In the genomic region with DNA sequence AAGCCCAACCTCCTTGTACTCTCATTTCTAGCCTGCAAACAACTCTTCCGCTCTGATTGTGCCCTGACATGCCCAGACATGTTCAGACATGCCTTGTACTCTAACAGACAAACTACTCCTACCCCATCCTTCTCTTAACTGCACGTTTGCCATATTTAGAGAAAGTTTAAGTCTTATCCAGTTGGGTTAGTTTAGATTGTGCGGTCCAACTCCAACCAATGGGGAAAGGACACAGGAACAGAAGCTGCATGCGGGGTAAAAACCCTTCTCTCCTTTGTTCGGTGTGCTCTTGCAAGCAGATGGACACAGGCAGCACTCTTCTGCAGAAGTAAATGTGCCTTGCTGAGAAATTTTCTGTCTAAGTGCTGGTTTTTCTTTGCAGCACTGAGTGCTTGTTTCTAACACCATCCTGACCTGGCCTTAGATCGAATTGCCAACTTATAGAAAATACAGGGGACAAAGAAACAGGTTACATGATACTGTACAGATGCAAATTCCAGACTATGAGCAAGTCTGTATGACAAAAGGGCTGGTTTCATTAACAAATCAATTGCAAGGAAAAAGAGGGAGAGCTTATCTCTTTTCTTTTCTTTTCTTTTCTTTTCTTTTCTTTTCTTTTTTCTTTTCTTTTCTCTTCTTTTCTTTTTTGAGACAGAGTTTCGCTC, we compare ENCODE assay signal across 15 cellular contexts. TPM values are rescaled to one million over a fixed set of nuclear protein-coding genes. Genes with fewer than 3 reads are reported as not detected.
DNase-seq lines count a peak whose midpoint lies in the region; ATAC-seq and TF ChIP-seq lines count a peak whose summit lies in the region.
"Had no signal": no experiment of that assay in that cellular context is flagged by ENCODE, and none has a peak within 500 bp of the region (broad histone marks: within the 10 kb centered on the region; RNA-seq: fewer than 3 reads in every experiment).

No MANE protein-coding gene starts in this region.

- WGBS in hepatocyte (ENCODE audit: low lambda C conversion rate, missing lambda C conversion rate) = 84% methylated on average over 7 of the region's 7 CpGs

- peak overlapping the region; percentile 52 for H3K27ac ChIP-seq in hepatocyte
- H3K27ac ChIP-seq: colonic mucosa, transverse colon had no signal

- CTCF ChIA-PET in activated B cell treated with CpG ODN at 0.5 μM for 24 hours (lab: Charles Lee) = interaction anchor here (0.6 kb wide), 1 partner anchor 8 kb away, joined by 3 read pairs; no protein-coding TSS in a partner anchor

- H2AFZ ChIP-seq in hepatocyte = no peak overlapping the region

- H3K4me2 ChIP-seq in hepatocyte = no peak overlapping the region

- DNase-seq in DMS53 (lab: John Stamatoyannopoulos, UW) (peak; percentile 29), DMS53 treated with DMSO at 0.1 percent for 48 hours (lab: John Stamatoyannopoulos, UW; ENCODE audit: unreplicated experiment) (no peak), HFFc6 (no peak), activated B cell treated with CpG ODN at 0.5 μM for 24 hours (no peak), hepatocyte (ENCODE audit: low spot score) (no peak), T1000 (lab: John Stamatoyannopoulos, UW) (no peak)
- DNase-seq: 8988T; activated CD4-positive, alpha-beta T cell treated with anti-CD3 and anti-CD28 coated beads for 4 hours; Calu3; colonic mucosa; MM.1S; SW 1271; transverse colon had no signal

- no peaks in the 10 kb centered on the region for H4K20me1 ChIP-seq in hepatocyte (ENCODE audit: insufficient read depth, poor library complexity, severe bottlenecking)

- H3K27me3 Mint-ChIP-seq in HFFc6 (ENCODE audit: insufficient read depth) (peaks cover 7% of the 10 kb centered on the region), activated B cell treated with CpG ODN at 0.5 μM for 24 hours (no peaks in the 10 kb centered on the region)

- no peaks in the 10 kb centered on the region for H3K4me1 ChIP-seq in hepatocyte (ENCODE audit: insufficient read depth)
- H3K4me1 ChIP-seq: colonic mucosa had no signal

- H3K36me3 ChIP-seq in hepatocyte (replicated peaks; ENCODE audit: insufficient read depth, low read depth) = no peaks in the 10 kb centered on the region
- H3K36me3 ChIP-seq: colonic mucosa, transverse colon had no signal

- H3K4me3 Mint-ChIP-seq in HFFc6 = no peak overlapping the region
- H3K4me3 Mint-ChIP-seq in activated B cell treated with CpG ODN at 0.5 μM for 24 hours = no peak overlapping the region

- no peaks in the 10 kb centered on the region for H3K27me3 ChIP-seq in hepatocyte
- H3K27me3 ChIP-seq: colonic mucosa, transverse colon had no signal

- H3K9me3 Mint-ChIP-seq in HFFc6 (peaks cover 40% of the 10 kb centered on the region), activated B cell treated with CpG ODN at 0.5 μM for 24 hours (peaks cover 16% of the 10 kb centered on the region)

- H3K9me2 ChIP-seq in hepatocyte (replicated peaks; ENCODE audit: insufficient read depth) = no peaks in the 10 kb centered on the region

- no peak for TF ChIP-seq CTCF in HFFc6 (IDR thresholded peaks at IDR 0.05)
- TF ChIP-seq CTCF in activated B cell treated with CpG ODN at 0.5 μM for 24 hours (IDR thresholded peaks at IDR 0.05) = no peak
- TF ChIP-seq CTCF in hepatocyte (IDR thresholded peaks at IDR 0.05; ENCODE audit: poor library complexity) = no peak

- ATAC-seq in activated B cell treated with CpG ODN at 0.5 μM for 24 hours (ENCODE audit: low read depth) = no peak
- no peak for ATAC-seq in GM21619 (IDR thresholded peaks at IDR 0.05; ENCODE audit: unreplicated experiment)
- ATAC-seq in HG02610 (IDR thresholded peaks at IDR 0.05; ENCODE audit: unreplicated experiment) = no peak

- intact Hi-C loops in activated B cell treated with CpG ODN at 0.5 μM for 24 hours (cut with micrococcal nuclease) = no loop called here

- H3K36me3 Mint-ChIP-seq in HFFc6 (ENCODE audit: low read depth) (peaks cover 29% of the 10 kb centered on the region), activated B cell treated with CpG ODN at 0.5 μM for 24 hours (ENCODE audit: low read depth) (peaks cover 6% of the 10 kb centered on the region)

- H3K4me3 ChIP-seq in hepatocyte = no peak overlapping the region
- H3K4me3 ChIP-seq: colonic mucosa, transverse colon had no signal

- H3K9me3 ChIP-seq in hepatocyte (ENCODE audit: low read depth) = no peaks in the 10 kb centered on the region
- H3K9me3 ChIP-seq: colonic mucosa had no signal

- no peaks in the 10 kb centered on the region for H3K79me2 ChIP-seq in hepatocyte

- POLR2A ChIA-PET in activated B cell treated with CpG ODN at 0.5 μM for 24 hours (lab: Charles Lee) = interaction anchor here (0.6 to 2.0 kb wide), 8 partner anchors 11 to 107 kb away, joined by 3 to 8 read pairs (median 5); a partner anchor contains a TSS

- H3K27ac Mint-ChIP-seq in HFFc6 = peak overlapping the region; percentile 41; the same call in 1 of the 2 replicates
- peak overlapping the region; percentile 70 for H3K27ac Mint-ChIP-seq in activated B cell treated with CpG ODN at 0.5 μM for 24 hours

- no peaks in the 10 kb centered on the region; the same call in 1 of the 2 replicates for H3K4me1 Mint-ChIP-seq in HFFc6 (ENCODE audit: low read depth)
- H3K4me1 Mint-ChIP-seq in activated B cell treated with CpG ODN at 0.5 μM for 24 hours = peaks cover 62% of the 10 kb centered on the region

RNA-seq across cellular contexts. Expression of a gene that starts 35.8 kb away (rescaled TPM):
- 10 to 100 TPM; 51.2 to 68.6 (median 64.2) TPM for total RNA-seq in HFFc6 (2021; fragmentation: NEBNext Ultra II Directional; extraction: Animal tissue kit (Norgen Biotek cat#: 25700))
- total RNA-seq in activated B cell treated with CpG ODN at 0.5 μM for 24 hours (66.8 and 71.1 TPM in 2 replicates), hepatocyte (53.4 and 66.8 TPM in 2 replicates)
- 60.2 and 66.7 TPM in 2 replicates for polyA plus RNA-seq in hepatocyte

RNA-seq across cellular contexts. Expression of a gene that starts 42.7 kb away (rescaled TPM):
- total RNA-seq in HFFc6 (2021; fragmentation: NEBNext Ultra II Directional; extraction: Animal tissue kit (Norgen Biotek cat#: 25700)) = 10 to 100 TPM; 42.0 to 49.7 (median 43.6) TPM
- total RNA-seq in activated B cell treated with CpG ODN at 0.5 μM for 24 hours (33.9 and 34.5 TPM in 2 replicates), hepatocyte (23.1 and 26.9 TPM in 2 replicates)
- polyA plus RNA-seq in hepatocyte = 29.0 and 33.4 TPM in 2 replicates
